8 cellular contexts compared by ENCODE assay signal in genomic region chr9:128066713-128067621, GRCh38. TPM values are rescaled to one million over a fixed set of nuclear protein-coding genes. Genes with fewer than 3 reads are reported as not detected.
DNase-seq lines count a peak whose midpoint lies in the region; ATAC-seq and TF ChIP-seq lines count a peak whose summit lies in the region.

NAIF1 (minus strand) TSS chr9:128067320; CDS start chr9:128067101, 219 bp downstream.

- H3K36me3 ChIP-seq in kidney epithelial cell (ENCODE audit: control insufficient read depth, insufficient read depth, low read length) = peaks cover 2% of the 10 kb centered on the region

- H3K9me3 Mint-ChIP-seq in chondrocyte (ENCODE audit: low read depth) = no peaks in the 10 kb centered on the region

- peaks cover 35% of the 10 kb centered on the region for H3K4me1 Mint-ChIP-seq in chondrocyte (ENCODE audit: low read depth)

- ATAC-seq in HG03432 (IDR thresholded peaks at IDR 0.05; ENCODE audit: unreplicated experiment) = peak; percentile 60

- TF ChIP-seq POLR2A in GM19099 (IDR thresholded peaks at IDR 0.05; ENCODE audit: extremely low read depth, insufficient read length, low read depth) = peak; percentile 50

- no peaks in the 10 kb centered on the region for H3K27me3 Mint-ChIP-seq in chondrocyte (ENCODE audit: low read depth)

- DNase-seq in AG20443 (ENCODE audit: low spot score) (peak; percentile 97), NCI-H510A (lab: John Stamatoyannopoulos, UW) (peak; percentile 96), chondrocyte (ENCODE audit: low spot score) (peak; percentile 99), kidney epithelial cell (ENCODE audit: low read depth) (peak; percentile 97)
- DNase-seq in activated CD4-positive, alpha-beta T cell treated with anti-CD3 and anti-CD28 coated beads for 24 hours (ENCODE audit: low read depth in 2 of 2) = peak; percentile 91
- DNase-seq in stimulated activated CD4-positive, alpha-beta T cell treated with anti-CD3 and anti-CD28 coated beads, Interleukin-15, amount 100 ng/mL, for 48 hours (ENCODE audit: low read depth in 2 of 2) = peak; percentile 93 to 95

- peak within 1 kb of the TSS; percentile 95 for H3K4me3 Mint-ChIP-seq in chondrocyte (ENCODE audit: unreplicated experiment)

- H3K36me3 Mint-ChIP-seq in chondrocyte (ENCODE audit: low read depth) = peaks cover 4% of the 10 kb centered on the region

- H3K27me3 ChIP-seq in kidney epithelial cell (ENCODE audit: control insufficient read depth, insufficient read depth, low read length) = no peaks in the 10 kb centered on the region

- peak within 1 kb of the TSS; percentile 66 for H3K4me3 ChIP-seq in kidney epithelial cell (ENCODE audit: low read depth, low read length)

- TF ChIP-seq CTCF in chondrocyte (IDR thresholded peaks at IDR 0.05) (no peak), kidney epithelial cell (IDR thresholded peaks at IDR 0.05; ENCODE audit: insufficient read depth, low read length, poor library complexity, severe bottlenecking) (no peak)

- peak within 1 kb of the TSS; percentile 3 for H3K27ac Mint-ChIP-seq in chondrocyte (ENCODE audit: unreplicated experiment)

RNA-seq across cellular contexts. Expression of gene NAIF1, which starts in this region (rescaled TPM):
- total RNA-seq in chondrocyte (6.8 to 8.8 TPM (median 7.8 TPM) in 3 replicates), kidney epithelial cell (13.6 and 14.2 TPM in 2 replicates)

Comparison
In these comparisons a context has a peak if more than half of its experiments do, and no peak if none do; other contexts are left out.
1. Peak in every context shown above with its lines: DNase-seq, ATAC-seq and H3K4me3 ChIP-seq.